1 cellular context compared by ENCODE assay signal in genomic region chr6:39048481-39049399, GRCh38.
TF ChIP-seq lines count a peak whose summit lies in the region.

GLP1R (plus strand) TSS chr6:39048781; CDS start chr6:39048841, 60 bp downstream.

TF ChIP-seq in H1, 55 proteins besides CTCF, POLR2A, EP300 and RAD21 (continued from another document):
- TF ChIP-seq CTBP2 (IDR thresholded peaks at IDR 0.05; ENCODE audit: borderline replicate concordance, insufficient read depth, insufficient read length, low read length) = peak; percentile 73
- TF ChIP-seq CHD2 (IDR thresholded peaks at IDR 0.05; ENCODE audit: low read length) = no peak
- TF ChIP-seq E2F6 (IDR thresholded peaks at IDR 0.05) = peak; percentile 38; the same call in 1 of the 2 replicates
- no peak for TF ChIP-seq EGR1 (IDR thresholded peaks at IDR 0.05; ENCODE audit: borderline replicate concordance, low read depth, low read length)
- no peak for TF ChIP-seq SP1 (IDR thresholded peaks at IDR 0.05; ENCODE audit: low read depth, low read length)
- no peak for TF ChIP-seq TAF1 (IDR thresholded peaks at IDR 0.05; ENCODE audit: low read depth, low read length)
- TF ChIP-seq POLR2AphosphoS5 (IDR thresholded peaks at IDR 0.05; ENCODE audit: low read depth, low read length) = no peak
- no peak for TF ChIP-seq CREB1 (IDR thresholded peaks at IDR 0.05)
- no peak for TF ChIP-seq SP2 (IDR thresholded peaks at IDR 0.05; ENCODE audit: low read length)
- peak; percentile 69 for TF ChIP-seq SUZ12 (IDR thresholded peaks at IDR 0.05; ENCODE audit: low read length)
- no peak for TF ChIP-seq FOSL1 (IDR thresholded peaks at IDR 0.05; ENCODE audit: insufficient read depth, low read depth, low read length)
- peak; percentile 63 for TF ChIP-seq EZH2 (IDR thresholded peaks at IDR 0.05; ENCODE audit: low read depth, low read length, severe bottlenecking)
- no peak for TF ChIP-seq KDM5A (IDR thresholded peaks at IDR 0.05; ENCODE audit: low read length)
- peak; percentile 27 for TF ChIP-seq ASH2L (IDR thresholded peaks at IDR 0.05; ENCODE audit: low read length)
- TF ChIP-seq HDAC2 (IDR thresholded peaks at IDR 0.05; ENCODE audit: borderline replicate concordance in 1 of 2, low read depth in 2 of 2, low read length in 2 of 2) = no peak
- TF ChIP-seq TAF7 (optimal IDR thresholded peaks at IDR 0.05; ENCODE audit: borderline replicate concordance, low read depth, low read length) = no peak
- no peak for TF ChIP-seq NANOG (IDR thresholded peaks at IDR 0.05; ENCODE audit: insufficient read depth, low read depth, low read length, poor library complexity, severe bottlenecking)
- peak; percentile 97 for TF ChIP-seq KDM4A (IDR thresholded peaks at IDR 0.05; ENCODE audit: low read depth, low read length, severe bottlenecking)
- no peak for TF ChIP-seq SIX5 (IDR thresholded peaks at IDR 0.05; ENCODE audit: low read depth, low read length)
- no peak for TF ChIP-seq CEBPB (IDR thresholded peaks at IDR 0.05; ENCODE audit: low read depth, low read length)
- no peak for TF ChIP-seq TEAD4 (IDR thresholded peaks at IDR 0.05; ENCODE audit: low read depth, low read length)
- TF ChIP-seq TBP (IDR thresholded peaks at IDR 0.05; ENCODE audit: low read depth, low read length) = no peak
- no peak for TF ChIP-seq CHD1 (IDR thresholded peaks at IDR 0.05; ENCODE audit: low read depth, low read length)
- TF ChIP-seq SAP30 (IDR thresholded peaks at IDR 0.05; ENCODE audit: insufficient read depth, insufficient replicate concordance, low read length) = no peak
- TF ChIP-seq RNF2 (IDR thresholded peaks at IDR 0.05; ENCODE audit: borderline replicate concordance, low read depth, low read length, missing control alignments, poor library complexity, severe bottlenecking) = no peak
- 0 out of 2 replicates have a peak, but pooled peaks have one; percentile 44 for TF ChIP-seq PHF8 (conservative IDR thresholded peaks at IDR 0.05; ENCODE audit: low read depth, low read length)
- no peak for TF ChIP-seq SP4 (IDR thresholded peaks at IDR 0.05; ENCODE audit: low read length)
- 0 out of 2 replicates have a peak, but pooled peaks have one; percentile 27 for TF ChIP-seq YY1 (IDR thresholded peaks at IDR 0.05; ENCODE audit: low read depth, low read length)
- TF ChIP-seq BACH1 (IDR thresholded peaks at IDR 0.05; ENCODE audit: low read length) = no peak
- TF ChIP-seq MAX (IDR thresholded peaks at IDR 0.05) = peak; percentile 79
